Comparison of ENCODE assay signal across 8 cellular contexts in the genomic region with DNA sequence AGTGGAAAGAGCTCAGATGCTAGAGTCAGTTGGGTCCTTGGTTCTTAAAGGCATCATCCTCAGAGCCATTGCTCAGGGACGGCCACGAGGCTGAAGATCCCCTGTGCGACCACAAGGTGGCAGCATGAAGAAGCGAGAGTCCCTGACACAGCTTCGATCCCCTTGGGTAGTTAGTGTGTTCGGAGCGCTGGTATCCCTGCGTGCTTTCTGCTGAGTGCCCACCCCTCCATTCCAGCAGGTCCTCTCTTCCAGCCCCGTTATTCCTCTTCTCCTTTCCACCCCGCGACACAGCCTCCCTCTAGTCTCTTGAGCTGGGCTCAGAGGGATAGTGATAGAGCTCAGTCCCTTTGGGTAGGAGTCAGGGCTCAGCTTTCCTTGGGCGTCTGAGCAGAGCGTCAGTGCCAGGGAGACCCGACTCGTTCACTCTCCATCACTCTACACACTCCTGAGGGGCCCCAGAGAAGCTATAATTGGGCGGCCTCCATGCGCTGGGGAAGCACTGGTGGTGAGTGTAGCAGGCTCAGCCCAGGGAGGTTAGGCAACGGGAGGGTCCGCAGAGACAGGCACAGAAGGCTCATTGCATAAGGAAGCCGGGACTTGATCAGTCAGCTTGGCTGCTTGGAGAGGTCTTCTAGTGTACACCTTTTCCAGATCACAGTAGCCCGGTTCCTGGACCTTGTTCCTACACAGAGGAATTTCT. TPM values are rescaled to one million over a fixed set of nuclear protein-coding genes. Genes with fewer than 3 reads are reported as not detected.
DNase-seq lines count a peak whose midpoint lies in the region; ATAC-seq lines count a peak whose summit lies in the region.

OR51D1 (plus strand) TSS at position 516 of the 700 bp plus-strand sequence. CDS start 2,314 bp downstream, outside the sequence.

- ATAC-seq in GM18909 (IDR thresholded peaks at IDR 0.05; ENCODE audit: poor library complexity, unreplicated experiment) (peak; percentile 94), HG03159 (IDR thresholded peaks at IDR 0.05; ENCODE audit: unreplicated experiment) (peak; percentile 95), left lobe of liver (peak; percentile 99)

- DNase-seq in AML-193 (lab: John Stamatoyannopoulos, UW) (peak; percentile 26 to 44), NCI-H2196 treated with DMSO at 0.1 percent for 48 hours (lab: John Stamatoyannopoulos, UW; ENCODE audit: unreplicated experiment) (peak; percentile 59), cerebellum (ENCODE audit: low spot score) (peak; percentile 73), left lobe of liver (ENCODE audit: low spot score) (peak; percentile 66)
- peak; percentile 44 for DNase-seq in activated CD4-positive, CD25-positive, alpha-beta regulatory T cell treated with anti-CD3 and anti-CD28 coated beads, Interleukin-2, amount 50 U/mL, for 16 hours (ENCODE audit: low read depth, low spot score)
- DNase-seq in stimulated activated CD4-positive, alpha-beta T cell treated with anti-CD3 and anti-CD28 coated beads, Interleukin-2, amount 100 ng/mL, for 48 hours: peak; percentile 66 to 68

RNA-seq across cellular contexts. Expression of gene OR51D1, which starts in this region (rescaled TPM):
- not detected for total RNA-seq in cerebellum
- not detected for total RNA-seq in left lobe of liver

Comparison
In these comparisons a context has a peak if more than half of its experiments do, and no peak if none do; other contexts are left out.
1. Peak in every context shown above with its lines: DNase-seq and ATAC-seq.
2. Peak in DNase-seq in cerebellum; RNA of the gene not detected or under 1 TPM.
3. Peak in DNase-seq and ATAC-seq in left lobe of liver; RNA of the gene not detected or under 1 TPM.